In the genomic region with DNA sequence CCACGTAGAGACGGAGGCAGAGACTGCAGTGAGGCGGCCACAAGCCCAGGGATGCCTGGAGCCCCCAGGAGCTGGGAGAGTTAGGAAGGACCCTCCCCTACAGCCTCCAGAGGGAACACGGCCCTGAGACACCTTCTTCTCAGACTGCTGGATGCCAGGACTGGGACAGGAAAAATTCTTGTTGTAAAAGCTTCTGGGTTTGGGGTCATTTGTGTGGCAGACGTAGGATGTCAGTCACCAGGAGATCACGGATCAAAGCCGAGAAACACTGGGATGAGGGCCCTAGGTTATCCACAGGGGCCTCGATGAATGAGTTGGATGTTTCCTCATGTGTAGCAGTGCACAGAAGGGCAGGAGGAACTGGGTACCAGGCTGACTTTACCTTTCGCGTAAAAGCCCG, we compare ENCODE assay signal across 16 cellular contexts.
DNase-seq lines count a peak whose midpoint lies in the region; TF ChIP-seq lines count a peak whose summit lies in the region.
"Had no signal": no experiment of that assay in that cellular context is flagged by ENCODE, and none has a peak within 500 bp of the region (broad histone marks: within the 10 kb centered on the region; RNA-seq: fewer than 3 reads in every experiment).

No MANE protein-coding gene starts in this region.

- H3K27me3 Mint-ChIP-seq in endodermal cell (ENCODE audit: insufficient read depth) (peaks cover 33% of the 10 kb centered on the region), neural progenitor cell (ENCODE audit: insufficient read depth, low read depth) (peaks cover 17% of the 10 kb centered on the region)
- H3K27me3 Mint-ChIP-seq in activated T-cell treated with anti-CD3 and anti-CD28 coated beads, Interleukin-2, amount 50 U/mL, for 24 hours = peaks cover 35% of the 10 kb centered on the region

- no peaks in the 10 kb centered on the region for H3K9me3 ChIP-seq in endodermal cell (ENCODE audit: control insufficient read depth, low read length)
- no peaks in the 10 kb centered on the region for H3K9me3 ChIP-seq in neural progenitor cell (ENCODE audit: low read depth)
- H3K9me3 ChIP-seq in ovary = no peaks in the 10 kb centered on the region
- H3K9me3 ChIP-seq: BLaER1 treated with 17β-estradiol and CSF1 and Interleukin-3, amounts not matched to agents 10 nM and 100 nM had no signal

- H3K36me3 Mint-ChIP-seq in endodermal cell (ENCODE audit: low read depth) (no peaks in the 10 kb centered on the region), neural progenitor cell (no peaks in the 10 kb centered on the region)
- no peaks in the 10 kb centered on the region for H3K36me3 Mint-ChIP-seq in activated T-cell treated with anti-CD3 and anti-CD28 coated beads, Interleukin-2, amount 50 U/mL, for 24 hours (ENCODE audit: low read depth)
- H3K36me3 Mint-ChIP-seq: CD8-positive, alpha-beta T cell had no signal

- H3K79me2 ChIP-seq in neural progenitor cell (ENCODE audit: low read depth) = no peaks in the 10 kb centered on the region

- H3K27me3 ChIP-seq in endodermal cell (ENCODE audit: control insufficient read depth, insufficient read depth, low read length, poor library complexity, severe bottlenecking) (peaks cover 21% of the 10 kb centered on the region), neural progenitor cell (peaks cover 23% of the 10 kb centered on the region), ovary (no peaks in the 10 kb centered on the region)

- no peak overlapping the region for H3K4me3 Mint-ChIP-seq in endodermal cell
- H3K4me3 Mint-ChIP-seq in neural progenitor cell = no peak overlapping the region
- H3K4me3 Mint-ChIP-seq in activated T-cell treated with anti-CD3 and anti-CD28 coated beads, Interleukin-2, amount 50 U/mL, for 24 hours = no peak overlapping the region
- H3K4me3 Mint-ChIP-seq: B cell; CD8-positive, alpha-beta T cell; GM23338; HFFc6 had no signal

- H3K27ac ChIP-seq in endodermal cell (ENCODE audit: low read depth, low read length) (no peak overlapping the region), neural progenitor cell (no peak overlapping the region), ovary (no peak overlapping the region)
- H3K27ac ChIP-seq: BLaER1 treated with 17β-estradiol and CSF1 and Interleukin-3, amounts not matched to agents 10 nM and 100 nM had no signal

- H2AFZ ChIP-seq in neural progenitor cell (replicated peaks) = no peak overlapping the region
- H2AFZ ChIP-seq: GM23338 had no signal

- no peak overlapping the region for H3K4me2 ChIP-seq in neural progenitor cell
- H3K4me2 ChIP-seq: BLaER1 treated with 17β-estradiol and CSF1 and Interleukin-3, amounts not matched to agents 10 nM and 100 nM; GM23338 had no signal

- H3K9me3 Mint-ChIP-seq in endodermal cell (no peaks in the 10 kb centered on the region), neural progenitor cell (no peaks in the 10 kb centered on the region)
- H3K9me3 Mint-ChIP-seq in activated T-cell treated with anti-CD3 and anti-CD28 coated beads, Interleukin-2, amount 50 U/mL, for 24 hours = no peaks in the 10 kb centered on the region
- H3K9me3 Mint-ChIP-seq: CD8-positive, alpha-beta T cell; HFFc6 had no signal

- TF ChIP-seq CTCF in endodermal cell (conservative IDR thresholded peaks at IDR 0.05) = no peak
- no peak for TF ChIP-seq CTCF in neural progenitor cell (IDR thresholded peaks at IDR 0.05)
- TF ChIP-seq CTCF in ovary (IDR thresholded peaks at IDR 0.05) = no peak

- no peak overlapping the region for H3K4me3 ChIP-seq in endodermal cell (ENCODE audit: low read length)
- no peak overlapping the region for H3K4me3 ChIP-seq in neural progenitor cell
- H3K4me3 ChIP-seq in ovary = no peak overlapping the region
- H3K4me3 ChIP-seq: BLaER1 treated with 17β-estradiol and CSF1 and Interleukin-3, amounts not matched to agents 10 nM and 100 nM; GM23338 had no signal

- no peak for TF ChIP-seq POLR2A in ovary (IDR thresholded peaks at IDR 0.05)

- H3K4me1 Mint-ChIP-seq in endodermal cell = peaks cover 17% of the 10 kb centered on the region
- peaks cover 25% of the 10 kb centered on the region for H3K4me1 Mint-ChIP-seq in neural progenitor cell
- H3K4me1 Mint-ChIP-seq in activated T-cell treated with anti-CD3 and anti-CD28 coated beads, Interleukin-2, amount 50 U/mL, for 24 hours (ENCODE audit: low read depth) = no peaks in the 10 kb centered on the region
- H3K4me1 Mint-ChIP-seq: B cell had no signal

- H3K36me3 ChIP-seq in endodermal cell (ENCODE audit: control insufficient read depth, insufficient read depth, low read length) (no peaks in the 10 kb centered on the region), neural progenitor cell (no peaks in the 10 kb centered on the region), ovary (no peaks in the 10 kb centered on the region)
- H3K36me3 ChIP-seq: BLaER1 treated with 17β-estradiol and CSF1 and Interleukin-3, amounts not matched to agents 10 nM and 100 nM had no signal

- 90 to 95% methylated on average over 8 to 11 of the region's 11 CpGs for WGBS in endodermal cell (ENCODE audit: insufficient coverage in 1 of 2, insufficient read length in 1 of 2), 2 experiments
- 76 to 81% (median 77%) methylated on average over 11 of the region's 11 CpGs for WGBS in ovary, 3 donors

- peaks cover 36% of the 10 kb centered on the region for H3F3A ChIP-seq in neural progenitor cell (ENCODE audit: low read depth)

- no peak overlapping the region for H3K27ac Mint-ChIP-seq in endodermal cell
- peak overlapping the region; percentile 35 for H3K27ac Mint-ChIP-seq in neural progenitor cell
- H3K27ac Mint-ChIP-seq in activated T-cell treated with anti-CD3 and anti-CD28 coated beads, Interleukin-2, amount 50 U/mL, for 24 hours = no peak overlapping the region
- H3K27ac Mint-ChIP-seq: B cell; CD8-positive, alpha-beta T cell; GM23338; HFFc6 had no signal

- no peak overlapping the region for H3K9ac ChIP-seq in endodermal cell (ENCODE audit: extremely low read depth, low read length, poor library complexity, severe bottlenecking)
- H3K9ac ChIP-seq in neural progenitor cell = no peak overlapping the region
- H3K9ac ChIP-seq: BLaER1 treated with 17β-estradiol and CSF1 and Interleukin-3, amounts not matched to agents 10 nM and 100 nM had no signal

- H4K20me1 ChIP-seq in neural progenitor cell (ENCODE audit: low read depth) = peaks cover 8% of the 10 kb centered on the region
- H4K20me1 ChIP-seq: BLaER1 treated with 17β-estradiol and CSF1 and Interleukin-3, amounts not matched to agents 10 nM and 100 nM had no signal

- DNase-seq in ecto neural progenitor cell (ENCODE audit: low spot score) (peak; percentile 31), endodermal cell (peak; percentile 41), neural progenitor cell (ENCODE audit: low spot score) (no peak), posterior vena cava (ENCODE audit: low spot score) (peak; percentile 25), ovary (no peak)
- DNase-seq in activated T-cell treated with anti-CD3 and anti-CD28 coated beads, Interleukin-2, amount 50 U/mL, for 48 hours = no peak
- DNase-seq in activated T-cell treated with anti-CD3 and anti-CD28 coated beads, Interleukin-2, amount 50 U/mL, for 24 hours = no peak
- DNase-seq: Calu3; CD8-positive, alpha-beta T cell; DMS79 treated with DMSO at 0.1 percent for 48 hours; GF-D8; H7; HFFc6 had no signal

- intact Hi-C loops in posterior vena cava (cut with DNase I) = no loop called here
- intact Hi-C loops in ovary (cut with DNase I) = no loop called here

- peaks cover 3% of the 10 kb centered on the region for H3K4me1 ChIP-seq in endodermal cell (ENCODE audit: control insufficient read depth, insufficient read depth, low read length)
- peaks cover 25% of the 10 kb centered on the region for H3K4me1 ChIP-seq in neural progenitor cell
- H3K4me1 ChIP-seq in ovary (ENCODE audit: insufficient read depth) = no peaks in the 10 kb centered on the region

- TF ChIP-seq EP300 in ovary (IDR thresholded peaks at IDR 0.05) = no peak

Comparison
In these comparisons a context has a peak if more than half of its experiments do, and no peak if none do; other contexts are left out.
1. DNase-seq: peak in ecto neural progenitor cell (single experiment), endodermal cell (single experiment) and posterior vena cava (single experiment); none in neural progenitor cell (single experiment), activated T-cell treated with anti-CD3 and anti-CD28 coated beads, Interleukin-2, amount 50 U/mL, for 48 hours (0 of 2), ovary (0 of 5) and activated T-cell treated with anti-CD3 and anti-CD28 coated beads, Interleukin-2, amount 50 U/mL, for 24 hours (single experiment).